In the genomic region with DNA sequence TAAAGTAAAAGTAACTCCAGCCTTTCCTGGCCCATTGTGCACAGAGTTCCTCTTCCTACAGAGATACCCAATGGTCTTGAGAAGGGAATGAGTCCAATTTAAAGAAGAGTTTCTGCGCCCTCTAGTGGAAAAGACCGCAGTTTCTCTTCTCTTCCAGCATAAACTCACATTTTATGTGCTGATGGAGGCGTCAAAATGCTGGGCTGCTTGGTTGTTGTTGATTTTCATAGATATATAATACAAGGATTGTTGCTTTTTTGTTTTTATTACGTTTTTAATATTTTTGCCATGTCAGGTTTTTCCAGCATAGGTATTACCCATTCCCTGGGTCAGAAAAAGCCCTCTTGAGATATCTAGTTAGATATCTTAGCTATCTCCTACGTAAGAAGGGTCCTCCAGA, we compare ENCODE assay signal across 8 cellular contexts.
DNase-seq lines count a peak whose midpoint lies in the region; ATAC-seq and TF ChIP-seq lines count a peak whose summit lies in the region.

No MANE protein-coding gene starts in this region.

- peak; percentile 39 for TF ChIP-seq CTCF in HFF-Myc (IDR thresholded peaks at IDR 0.05; ENCODE audit: low read depth, low read length, missing control alignments)

- no peak overlapping the region for H3K4me3 Mint-ChIP-seq in T-helper 2 cell treated with Interferon-gamma antibody and Interleukin-4, amounts not matched to agents 5 μg/mL and 100 μg/mL, for 36 hours

- no peak overlapping the region for H3K4me3 ChIP-seq in HFF-Myc (replicated peaks; ENCODE audit: low read depth, low read length)

- peak; percentile 11 for DNase-seq in Caki2 (ENCODE audit: low read depth)
- DNase-seq in HFF-Myc (ENCODE audit: extremely low read depth, low read depth): no peak
- DNase-seq in RKO (ENCODE audit: low spot score): peak; percentile 66
- peak; percentile 1 for DNase-seq in fibroblast of peridontal ligament (ENCODE audit: extremely low read depth)
- no peak for DNase-seq in T-helper 2 cell treated with Interferon-gamma antibody and Interleukin-4, amounts not matched to agents 5 μg/mL and 100 μg/mL, for 36 hours (ENCODE audit: low spot score)

- H3K36me3 Mint-ChIP-seq in T-helper 2 cell treated with Interferon-gamma antibody and Interleukin-4, amounts not matched to agents 5 μg/mL and 100 μg/mL, for 36 hours (ENCODE audit: low read depth): no peaks in the 10 kb centered on the region

- H3K4me1 Mint-ChIP-seq in T-helper 2 cell treated with Interferon-gamma antibody and Interleukin-4, amounts not matched to agents 5 μg/mL and 100 μg/mL, for 36 hours (ENCODE audit: low read depth): no peaks in the 10 kb centered on the region

- H3K27ac Mint-ChIP-seq in T-helper 2 cell treated with Interferon-gamma antibody and Interleukin-4, amounts not matched to agents 5 μg/mL and 100 μg/mL, for 36 hours: no peak overlapping the region

- in situ Hi-C loops in Caki2 (cut with HindIII; ENCODE audit: low pct_unique_long_range_greater_than_20kb, low sequenced_read_pairs): no loop called here

- no peaks in the 10 kb centered on the region for H3K9me3 Mint-ChIP-seq in T-helper 2 cell treated with Interferon-gamma antibody and Interleukin-4, amounts not matched to agents 5 μg/mL and 100 μg/mL, for 36 hours

- ATAC-seq in GM19467 (IDR thresholded peaks at IDR 0.05; ENCODE audit: unreplicated experiment) (no peak), HG02970 (IDR thresholded peaks at IDR 0.05; ENCODE audit: low FRiP score, unreplicated experiment) (no peak), HG02610 (IDR thresholded peaks at IDR 0.05; ENCODE audit: unreplicated experiment) (no peak)

- H3K27me3 Mint-ChIP-seq in T-helper 2 cell treated with Interferon-gamma antibody and Interleukin-4, amounts not matched to agents 5 μg/mL and 100 μg/mL, for 36 hours (ENCODE audit: low read depth): no peaks in the 10 kb centered on the region

Comparison
In these comparisons a context has a peak if more than half of its experiments do, and no peak if none do; other contexts are left out.
1. DNase-seq: peak in Caki2 (single experiment), RKO (single experiment) and fibroblast of peridontal ligament (single experiment); none in HFF-Myc (single experiment) and T-helper 2 cell treated with Interferon-gamma antibody and Interleukin-4, amounts not matched to agents 5 μg/mL and 100 μg/mL, for 36 hours (single experiment).